7 cellular contexts compared by ENCODE assay signal in the genomic region with DNA sequence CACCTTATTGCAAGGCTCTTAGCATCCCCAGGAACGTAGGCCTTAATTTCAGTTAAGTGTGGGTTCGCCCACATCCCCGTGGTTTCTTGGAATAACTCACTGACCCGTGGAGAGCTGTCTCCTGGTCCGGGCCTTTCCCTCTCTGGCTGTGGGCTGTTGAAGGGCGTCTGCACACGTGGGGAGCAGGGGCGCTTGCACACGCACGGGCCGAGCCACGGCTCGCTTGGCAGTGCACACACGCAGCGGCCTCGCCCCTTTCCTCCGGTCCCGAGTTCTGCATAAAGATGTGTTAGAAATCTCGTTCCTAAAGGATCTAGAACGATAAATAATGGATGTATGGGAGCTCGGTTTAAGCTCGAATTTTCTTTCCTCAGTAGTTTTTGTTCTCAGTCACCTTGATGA.
DNase-seq lines count a peak whose midpoint lies in the region; ATAC-seq and TF ChIP-seq lines count a peak whose summit lies in the region.

No MANE protein-coding gene starts in this region.

- peaks cover 5% of the 10 kb centered on the region; the same call in 1 of the 2 replicates for H4K20me1 ChIP-seq in IMR-90 (ENCODE audit: insufficient read depth, low read length)

- H3K23ac ChIP-seq in IMR-90 (ENCODE audit: low read depth, low read length), result peak overlapping the region; percentile 70

- TF ChIP-seq CTCF in IMR-90 (conservative IDR thresholded peaks at IDR 0.05; ENCODE audit: low read depth, low read length) (no peak), gastrocnemius medialis (IDR thresholded peaks at IDR 0.05 in 4 of 5, conservative IDR thresholded peaks at IDR 0.05 in 1 of 5) (no peak)

- no peak overlapping the region for H4K91ac ChIP-seq in IMR-90 (ENCODE audit: insufficient read depth, low read depth, low read length)

- peak overlapping the region; percentile 15; the same call in 1 of the 2 replicates for H3K9ac ChIP-seq in IMR-90 (ENCODE audit: low read depth, low read length)
- H3K9ac ChIP-seq in iPS-15b (ENCODE audit: low read depth, low read length), result peak overlapping the region; percentile 2

- no TSS peak for BruUV-seq in IMR-90 (replicated peaks; lab: Mats Ljungman, UMichigan)

- peaks cover 8% of the 10 kb centered on the region for H3K4me1 ChIP-seq in IMR-90 (ENCODE audit: control insufficient read depth, insufficient read depth, low read length)
- peaks cover 56% of the 10 kb centered on the region for H3K4me1 ChIP-seq in iPS-15b (ENCODE audit: control insufficient read depth, insufficient read depth, low read length)
- H3K4me1 ChIP-seq in gastrocnemius medialis, result peaks cover 0 to 4% of the 10 kb centered on the region in 2 donors

- no peaks in the 10 kb centered on the region; the same call in 1 of the 2 replicates for H3K9me1 ChIP-seq in IMR-90 (ENCODE audit: insufficient read depth, low read length)

- no peak overlapping the region for H2AK5ac ChIP-seq in IMR-90 (ENCODE audit: low read depth, low read length)

- TF ChIP-seq RAD21 in IMR-90 (IDR thresholded peaks at IDR 0.05; ENCODE audit: low read length), result no peak

- H3K9me3 ChIP-seq in IMR-90 (ENCODE audit: control insufficient read depth, insufficient read depth, low read length), result no peaks in the 10 kb centered on the region
- no peaks in the 10 kb centered on the region for H3K9me3 ChIP-seq in iPS-15b (ENCODE audit: control insufficient read depth, insufficient read depth, low read length)
- H3K9me3 ChIP-seq in gastrocnemius medialis, result no peaks in the 10 kb centered on the region

- peak overlapping the region; percentile 47 for H2AFZ ChIP-seq in IMR-90 (replicated peaks; ENCODE audit: low read length, poor library complexity)

- H3K27me3 ChIP-seq in IMR-90 (ENCODE audit: control insufficient read depth, insufficient read depth, low read length) (no peaks in the 10 kb centered on the region), iPS-15b (ENCODE audit: control insufficient read depth, insufficient read depth, low read length) (no peaks in the 10 kb centered on the region), gastrocnemius medialis (peaks cover 0 to 5% (median 0%) of the 10 kb centered on the region in 3 donors)

- H2BK120ac ChIP-seq in IMR-90 (ENCODE audit: low read depth, low read length), result no peak overlapping the region

- no peak overlapping the region for H2BK20ac ChIP-seq in IMR-90 (ENCODE audit: low read depth, low read length)

- no peak overlapping the region for H2BK15ac ChIP-seq in IMR-90 (ENCODE audit: low read depth, low read length)

- no peak overlapping the region; the same call in 1 of the 2 replicates for H4K5ac ChIP-seq in IMR-90 (ENCODE audit: low read depth, low read length)

- no peak overlapping the region for H3K56ac ChIP-seq in IMR-90 (ENCODE audit: extremely low read depth, insufficient read depth, low read length)

- peak overlapping the region; percentile 15; the same call in 1 of the 2 replicates for H3K14ac ChIP-seq in IMR-90 (replicated peaks; ENCODE audit: low read depth, low read length)

- WGBS in IMR-90 (ENCODE audit: extremely low coverage in 2 of 2, insufficient read length in 1 of 2), 2 experiments, result 0% methylated on average over 2 of the region's 22 CpGs; no CpG with 5 or more reads in 1 of the 2 experiments

- POLR2A ChIA-PET in IMR-90 (lab: Charles Lee; ENCODE audit: unreplicated experiment), result no interaction called here

- H3K27ac ChIP-seq in IMR-90 (ENCODE audit: insufficient read depth, low read length), result no peak overlapping the region
- H3K27ac ChIP-seq in angular gyrus (ENCODE audit: low read depth, low read length), result peak overlapping the region; percentile 22
- H3K27ac ChIP-seq in gastrocnemius medialis, result no peak overlapping the region

- H3K4me3 ChIP-seq in IMR-90 (ENCODE audit: insufficient read depth, low read depth, low read length), result peak overlapping the region; percentile 94
- H3K4me3 ChIP-seq in iPS-15b (ENCODE audit: low read depth, low read length), result peak overlapping the region; percentile 45
- peak overlapping the region; percentile 44 to 58 (median 50) for H3K4me3 ChIP-seq in gastrocnemius medialis

- peak; percentile 3 for DNase-seq in IMR-90
- DNase-seq in gastrocnemius medialis, result no peak
- no peak for DNase-seq in amniotic stem cell (lab: John Stamatoyannopoulos, UW)

- H3K4me2 ChIP-seq in IMR-90 (ENCODE audit: low read depth, low read length), result peak overlapping the region; percentile 96

- intact Hi-C loops in IMR-90 (cut with micrococcal nuclease) (loop anchor here (5.0 kb wide), 1 partner anchor 142 kb away; a partner anchor contains a TSS), gastrocnemius medialis (cut with DNase I; ENCODE audit: low total_unique reads) (no loop called here)

- CTCF ChIA-PET in IMR-90 (lab: Yijun Ruan, JAX), result interaction anchor here (0.6 kb wide), 1 partner anchor 625 kb away, joined by 3 read pairs; no protein-coding TSS in a partner anchor

- H3K79me1 ChIP-seq in IMR-90 (ENCODE audit: low read depth in 1 of 2, low read length in 2 of 2), result peaks cover 19 to 31% of the 10 kb centered on the region in 2 experiments

- dilution Hi-C loops in IMR-90 (cut with HindIII; ENCODE audit: low sequenced_read_pairs, unreplicated experiment), result no loop called here

- 0 out of 2 replicates have a peak overlapping the region, but pooled peaks have one; percentile 15 for H3K4ac ChIP-seq in IMR-90 (ENCODE audit: low read depth, low read length)

- H3K36me3 ChIP-seq in IMR-90 (ENCODE audit: control insufficient read depth, insufficient read depth, low read length) (no peaks in the 10 kb centered on the region), iPS-15b (ENCODE audit: control insufficient read depth, insufficient read depth, low read length) (no peaks in the 10 kb centered on the region), gastrocnemius medialis (no peaks in the 10 kb centered on the region)

- peak overlapping the region in 1 of 2 experiments; percentile 8; a peak in 1 of 4 replicates for H4K8ac ChIP-seq in IMR-90 (ENCODE audit: low read depth in 2 of 2, low read length in 2 of 2)

- H3K18ac ChIP-seq in IMR-90 (ENCODE audit: low read depth, low read length), result no peak overlapping the region

- no peak for TF ChIP-seq POLR2A in IMR-90 (IDR thresholded peaks at IDR 0.05; ENCODE audit: low read depth, low read length)
- TF ChIP-seq POLR2A in gastrocnemius medialis (IDR thresholded peaks at IDR 0.05), result no peak

- in situ Hi-C loops in IMR-90 (cut with MboI; ENCODE audit: low sequenced_read_pairs), result no loop called here
- in situ Hi-C loops in gastrocnemius medialis (cut with MboI; ENCODE audit: low sequenced_read_pairs in 4 of 4), result no loop called here

- ATAC-seq in GM18498 (IDR thresholded peaks at IDR 0.05; ENCODE audit: unreplicated experiment) (peak; percentile 12), IMR-90 (ENCODE audit: low read depth) (peak; percentile 5), gastrocnemius medialis (no peak), HG03025 (IDR thresholded peaks at IDR 0.05; ENCODE audit: low FRiP score, unreplicated experiment) (no peak)

- no peak overlapping the region for H2AK9ac ChIP-seq in IMR-90 (replicated peaks; ENCODE audit: low read depth, low read length, poor library complexity)

- no peak overlapping the region for H2BK5ac ChIP-seq in IMR-90 (ENCODE audit: low read depth, low read length, poor library complexity, severe bottlenecking)

TF ChIP-seq in IMR-90, 13 proteins besides CTCF, POLR2A, EP300 and RAD21:
- TF ChIP-seq, protein P1, sequence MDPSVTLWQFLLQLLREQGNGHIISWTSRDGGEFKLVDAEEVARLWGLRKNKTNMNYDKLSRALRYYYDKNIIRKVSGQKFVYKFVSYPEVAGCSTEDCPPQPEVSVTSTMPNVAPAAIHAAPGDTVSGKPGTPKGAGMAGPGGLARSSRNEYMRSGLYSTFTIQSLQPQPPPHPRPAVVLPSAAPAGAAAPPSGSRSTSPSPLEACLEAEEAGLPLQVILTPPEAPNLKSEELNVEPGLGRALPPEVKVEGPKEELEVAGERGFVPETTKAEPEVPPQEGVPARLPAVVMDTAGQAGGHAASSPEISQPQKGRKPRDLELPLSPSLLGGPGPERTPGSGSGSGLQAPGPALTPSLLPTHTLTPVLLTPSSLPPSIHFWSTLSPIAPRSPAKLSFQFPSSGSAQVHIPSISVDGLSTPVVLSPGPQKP (IDR thresholded peaks at IDR 0.05; ENCODE audit: borderline replicate concordance, low read depth, low read length), result no peak
- no peak for TF ChIP-seq RCOR1 (IDR thresholded peaks at IDR 0.05; ENCODE audit: insufficient replicate concordance, low read length)
- TF ChIP-seq CEBPB (IDR thresholded peaks at IDR 0.05; ENCODE audit: low read depth, low read length), result no peak
- no peak for TF ChIP-seq FOS (IDR thresholded peaks at IDR 0.05; ENCODE audit: low read depth, low read length)
- TF ChIP-seq, protein P2, sequence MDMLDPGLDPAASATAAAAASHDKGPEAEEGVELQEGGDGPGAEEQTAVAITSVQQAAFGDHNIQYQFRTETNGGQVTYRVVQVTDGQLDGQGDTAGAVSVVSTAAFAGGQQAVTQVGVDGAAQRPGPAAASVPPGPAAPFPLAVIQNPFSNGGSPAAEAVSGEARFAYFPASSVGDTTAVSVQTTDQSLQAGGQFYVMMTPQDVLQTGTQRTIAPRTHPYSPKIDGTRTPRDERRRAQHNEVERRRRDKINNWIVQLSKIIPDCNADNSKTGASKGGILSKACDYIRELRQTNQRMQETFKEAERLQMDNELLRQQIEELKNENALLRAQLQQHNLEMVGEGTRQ (IDR thresholded peaks at IDR 0.05; ENCODE audit: low read depth, low read length), result no peak
- no peak for TF ChIP-seq MAFK (IDR thresholded peaks at IDR 0.05; ENCODE audit: low read depth, low read length)
- no peak for TF ChIP-seq BHLHE40 (IDR thresholded peaks at IDR 0.05; ENCODE audit: low read depth, low read length)
- no peak for TF ChIP-seq RFX5 (IDR thresholded peaks at IDR 0.05; ENCODE audit: low read depth, low read length)
- TF ChIP-seq MAZ (IDR thresholded peaks at IDR 0.05; ENCODE audit: borderline replicate concordance, low read depth, low read length), result no peak
- TF ChIP-seq SMC3 (IDR thresholded peaks at IDR 0.05; ENCODE audit: low read depth, low read length), result no peak
- no peak for TF ChIP-seq CHD1 (IDR thresholded peaks at IDR 0.05; ENCODE audit: low read depth, low read length)
- TF ChIP-seq MXI1 (IDR thresholded peaks at IDR 0.05; ENCODE audit: borderline replicate concordance, low read depth, low read length), result no peak

Comparison
In these comparisons a context has a peak if more than half of its experiments do, and no peak if none do; other contexts are left out.
1. ATAC-seq: peak in GM18498 (single experiment) and IMR-90 (single experiment); none in gastrocnemius medialis (0 of 2) and HG03025 (single experiment).
2. Peak in every context shown above with its lines, with median percentiles within 50 percentile points of each other: H3K4me3 ChIP-seq.